In the genomic region with DNA sequence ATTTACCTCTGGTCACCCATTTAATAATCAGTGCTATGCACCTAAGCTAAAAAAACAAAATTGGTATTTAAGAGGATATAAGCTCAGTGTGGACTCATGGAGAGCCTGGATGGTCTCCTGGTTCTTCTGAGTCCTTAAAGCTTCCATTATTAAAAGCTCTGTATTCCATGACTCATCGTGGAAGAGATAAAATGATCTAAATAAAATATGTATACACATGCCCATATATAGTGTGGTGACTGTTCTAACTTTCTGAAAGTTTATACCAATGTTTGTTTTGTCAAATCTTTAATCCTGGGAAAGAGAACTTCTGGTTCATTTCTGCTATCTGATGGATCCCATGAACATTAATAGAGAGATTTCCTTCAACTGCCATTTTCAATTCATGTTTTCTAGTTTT, we compare ENCODE assay signal across 21 cellular contexts.
DNase-seq lines count a peak whose midpoint lies in the region; ATAC-seq and TF ChIP-seq lines count a peak whose summit lies in the region.
"Had no signal": no experiment of that assay in that cellular context is flagged by ENCODE, and none has a peak within 500 bp of the region (broad histone marks: within the 10 kb centered on the region; RNA-seq: fewer than 3 reads in every experiment).

No MANE protein-coding gene starts in this region.

- DNase-seq in AG04450 (ENCODE audit: low read depth, low spot score) (peak; percentile 54), MG63 (peak; percentile 14), choroid plexus epithelial cell (ENCODE audit: low read depth) (peak; percentile 43), fibroblast of villous mesenchyme (ENCODE audit: low read depth) (peak; percentile 86), AG08395 (ENCODE audit: low spot score) (no peak), Kasumi-1 (lab: John Stamatoyannopoulos, UW) (no peak)
- DNase-seq in stimulated activated CD4-positive, alpha-beta T cell treated with anti-CD3 and anti-CD28 coated beads, Interleukin-4, amount 100 ng/mL, for 24 hours: no peak
- DNase-seq: Calu3; CD4-positive, alpha-beta memory T cell; DMS53; GDM1; NCI-H1105; NCI-H1694 treated with DMSO at 0.1 percent for 48 hours; NCI-H446; NK-92 treated with Interleukin-12 subunit alpha and Interleukin-12 subunit beta, amount 100 ng/mL, for 24 hours; SJCRH30 had no signal

- H3K9me3 ChIP-seq in AG04450 (ENCODE audit: control insufficient read depth, insufficient read depth, low read length): peaks cover 4% of the 10 kb centered on the region; the same call in 1 of the 2 replicates
- H3K9me3 ChIP-seq in MG63: peaks cover 9% of the 10 kb centered on the region
- H3K9me3 ChIP-seq: SJCRH30 had no signal

- CTCF ChIA-PET in AG04450 (lab: Charles Lee): no interaction called here

- no peak for TF ChIP-seq CTCF in AG04450 (IDR thresholded peaks at IDR 0.05; ENCODE audit: low read depth, low read length)
- no peak for TF ChIP-seq CTCF in choroid plexus epithelial cell (conservative IDR thresholded peaks at IDR 0.05; ENCODE audit: low read depth, low read length)
- TF ChIP-seq CTCF in fibroblast of villous mesenchyme (IDR thresholded peaks at IDR 0.05; ENCODE audit: insufficient read depth, low read depth, low read length): no peak

- no peak overlapping the region for H3K27ac ChIP-seq in AG04450 (ENCODE audit: low read depth, low read length)
- H3K27ac ChIP-seq: 22Rv1, KMS-11, SJCRH30 had no signal

- ATAC-seq in GM19455 (IDR thresholded peaks at IDR 0.05; ENCODE audit: unreplicated experiment): no peak
- ATAC-seq: GM12878, HepG2 had no signal

- POLR2A ChIA-PET in AG04450 (lab: Yijun Ruan, JAX): interaction anchor here (0.6 to 1.0 kb wide), 5 partner anchors 14 to 419 kb away, joined by 3 to 8 read pairs (median 5); no protein-coding TSS in a partner anchor

- H3K36me3 ChIP-seq in MG63: no peaks in the 10 kb centered on the region
- H3K36me3 ChIP-seq: SJCRH30 had no signal

- H3K27me3 ChIP-seq in AG04450 (ENCODE audit: control insufficient read depth, insufficient read depth, low read length): no peaks in the 10 kb centered on the region
- H3K27me3 ChIP-seq in MG63: no peaks in the 10 kb centered on the region
- H3K27me3 ChIP-seq: SJCRH30 had no signal

- H3K4me3 ChIP-seq in AG04450 (ENCODE audit: low read depth, low read length): no peak overlapping the region
- H3K4me3 ChIP-seq in MG63: no peak overlapping the region
- H3K4me3 ChIP-seq in choroid plexus epithelial cell (ENCODE audit: low read depth, low read length): no peak overlapping the region
- H3K4me3 ChIP-seq in fibroblast of villous mesenchyme (ENCODE audit: low read depth, low read length): no peak overlapping the region
- H3K4me3 ChIP-seq: GM12878, SJCRH30 had no signal

Comparison
In these comparisons a context has a peak if more than half of its experiments do, and no peak if none do; other contexts are left out.
1. DNase-seq: peak in AG04450 (single experiment), MG63 (single experiment), choroid plexus epithelial cell (single experiment) and fibroblast of villous mesenchyme (single experiment); none in AG08395 (single experiment), stimulated activated CD4-positive, alpha-beta T cell treated with anti-CD3 and anti-CD28 coated beads, Interleukin-4, amount 100 ng/mL, for 24 hours (single experiment) and Kasumi-1 (0 of 2).